In the genomic region with DNA sequence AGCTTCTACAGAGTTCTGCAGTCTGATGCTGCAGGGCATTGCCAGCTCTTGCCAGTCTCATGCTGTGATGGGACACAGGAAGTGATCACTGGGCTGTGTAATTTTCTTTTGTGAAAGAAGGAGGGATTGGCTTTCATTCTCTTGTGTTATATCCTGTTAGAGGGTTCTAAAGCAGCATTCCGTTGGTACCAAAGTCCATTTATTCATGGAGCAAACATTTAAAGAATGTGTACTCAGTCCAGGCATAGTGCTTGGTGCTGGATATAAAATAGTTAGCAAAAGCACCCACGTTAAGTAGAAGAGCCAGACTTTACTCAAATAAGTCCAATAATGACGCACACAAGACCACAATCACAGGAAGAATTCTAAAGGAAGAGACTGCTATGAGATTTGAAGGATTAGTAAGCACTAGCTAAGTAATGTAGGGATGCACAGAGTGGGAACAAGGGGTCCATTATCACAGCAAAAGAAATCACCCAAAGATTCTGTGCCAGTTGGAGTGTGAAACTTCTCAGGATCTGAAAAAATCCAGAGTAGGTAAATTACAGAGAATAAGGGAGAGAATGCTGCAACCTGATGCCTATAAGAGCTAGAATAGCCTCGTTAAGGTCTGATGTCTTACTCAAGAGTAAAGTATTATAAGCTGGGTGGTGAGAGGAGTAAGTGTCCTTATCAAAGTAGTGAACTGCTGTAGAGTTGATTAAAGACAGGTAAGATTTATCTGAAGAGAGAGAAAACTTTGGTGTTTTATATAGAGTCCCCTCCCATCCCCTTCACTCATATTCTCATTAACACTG, we compare ENCODE assay signal across 11 cellular contexts.
A peak's percentile ranks its signal among the peaks of the same experiment; 100 is the strongest.
DNase-seq lines count a peak whose midpoint lies in the region; ATAC-seq lines count a peak whose summit lies in the region.
"Had no signal": no experiment of that assay in that cellular context is flagged by ENCODE, and none has a peak within 500 bp of the region (broad histone marks: within the 10 kb centered on the region; RNA-seq: fewer than 3 reads in every experiment).

No MANE protein-coding gene starts in this region.

- H3K27me3 ChIP-seq in H7 (ENCODE audit: control insufficient read depth, insufficient read depth, low read length) = no peaks in the 10 kb centered on the region
- H3K27me3 ChIP-seq: gastroesophageal sphincter had no signal

- DNase-seq in Daoy (ENCODE audit: low read depth) = peak; percentile 88
- peak; percentile 74 for DNase-seq in NCI-H69 (lab: John Stamatoyannopoulos, UW)
- DNase-seq in epidermal melanocyte (ENCODE audit: insufficient read length, low spot score) = peak; percentile 30
- peak; percentile 99 for DNase-seq in non-pigmented ciliary epithelial cell (ENCODE audit: low read depth)
- DNase-seq in H7 = no peak
- DNase-seq in NCI-H1105 treated with DMSO at 0.1 percent for 48 hours (lab: John Stamatoyannopoulos, UW) = no peak
- DNase-seq: NCI-H1930, nucleus accumbens had no signal

- no peaks in the 10 kb centered on the region for H3K36me3 ChIP-seq in H7 (replicated peaks; ENCODE audit: control insufficient read depth, insufficient read depth, low read length)
- H3K36me3 ChIP-seq: gastroesophageal sphincter had no signal

- ATAC-seq in GM19452 (IDR thresholded peaks at IDR 0.05; ENCODE audit: unreplicated experiment) = no peak
- ATAC-seq in HG02763 (IDR thresholded peaks at IDR 0.05; ENCODE audit: unreplicated experiment) = no peak
- ATAC-seq: gastroesophageal sphincter had no signal

- no peak overlapping the region for H3K4me3 ChIP-seq in H7 (ENCODE audit: insufficient read depth, low read depth, low read length)
- H3K4me3 ChIP-seq: gastroesophageal sphincter had no signal

Comparison
In these comparisons a context has a peak if more than half of its experiments do, and no peak if none do; other contexts are left out.
1. DNase-seq: peak in Daoy (single experiment), NCI-H69 (single experiment), epidermal melanocyte (single experiment) and non-pigmented ciliary epithelial cell (single experiment); none in H7 (single experiment) and NCI-H1105 treated with DMSO at 0.1 percent for 48 hours (single experiment).